Comparison of ENCODE assay signal across 18 cellular contexts in the genomic region with DNA sequence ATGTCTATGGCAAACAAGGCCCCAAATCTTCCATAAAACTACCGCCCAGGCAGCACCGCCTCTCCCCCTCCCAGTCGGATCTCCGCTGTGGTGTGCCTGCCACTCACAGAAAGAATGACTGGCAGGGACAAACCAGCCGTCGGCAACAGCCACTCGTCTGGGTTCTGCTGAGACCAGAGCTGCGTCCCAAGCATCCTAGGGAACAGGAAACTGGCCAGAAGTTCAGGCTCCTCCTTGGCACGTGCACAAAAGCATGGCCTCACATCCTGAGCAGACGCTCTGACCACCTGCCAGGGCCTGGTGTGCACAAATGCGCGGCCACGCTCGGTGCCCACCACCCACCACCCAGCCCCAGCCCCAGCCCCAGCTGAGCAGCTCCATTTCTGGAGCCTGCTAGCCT.
A peak's percentile ranks its signal among the peaks of the same experiment; 100 is the strongest.
DNase-seq lines count a peak whose midpoint lies in the region; ATAC-seq and TF ChIP-seq lines count a peak whose summit lies in the region.
"Had no signal": no experiment of that assay in that cellular context is flagged by ENCODE, and none has a peak within 500 bp of the region (broad histone marks: within the 10 kb centered on the region; RNA-seq: fewer than 3 reads in every experiment).

No MANE protein-coding gene starts in this region.

- POLR2A ChIA-PET in CD8-positive, alpha-beta memory T cell (lab: Charles Lee), result no interaction called here

- H3K27me3 ChIP-seq in CD8-positive, alpha-beta memory T cell (ENCODE audit: insufficient read depth, low read length, poor library complexity, severe bottlenecking), result no peaks in the 10 kb centered on the region
- H3K27me3 ChIP-seq: cardiac muscle cell had no signal

- H3K4me3 ChIP-seq in CD8-positive, alpha-beta memory T cell (ENCODE audit: low read length), result no peak overlapping the region
- H3K4me3 ChIP-seq: cardiac muscle cell, lower lobe of right lung had no signal

- no peaks in the 10 kb centered on the region for H3K9me3 ChIP-seq in CD8-positive, alpha-beta memory T cell (ENCODE audit: low read length)
- H3K9me3 ChIP-seq: lower lobe of right lung had no signal

- no peaks in the 10 kb centered on the region for H3K36me3 ChIP-seq in CD8-positive, alpha-beta memory T cell (ENCODE audit: insufficient read depth, low read length)
- H3K36me3 ChIP-seq: lower lobe of right lung had no signal

- H3K4me3 Mint-ChIP-seq in CD8-positive, alpha-beta memory T cell, result no peak overlapping the region
- H3K4me3 Mint-ChIP-seq: activated naive CD4-positive, alpha-beta T cell treated with anti-CD3 and anti-CD28 coated beads, Interleukin-2, amount 10 ng/mL, durations not matched to agents 7 days and 5 days; CD4-positive, alpha-beta T cell had no signal

- H3K4me1 ChIP-seq in CD8-positive, alpha-beta memory T cell (ENCODE audit: insufficient read depth, low read length), result no peaks in the 10 kb centered on the region
- H3K4me1 ChIP-seq: lower lobe of right lung had no signal

- H3K4me1 Mint-ChIP-seq in CD8-positive, alpha-beta memory T cell, result no peaks in the 10 kb centered on the region
- H3K4me1 Mint-ChIP-seq: activated naive CD4-positive, alpha-beta T cell treated with anti-CD3 and anti-CD28 coated beads, Interleukin-2, amount 10 ng/mL, durations not matched to agents 7 days and 5 days had no signal

- CTCF ChIA-PET in CD8-positive, alpha-beta memory T cell (lab: Charles Lee), result no interaction called here

- peak; percentile 29; the same call in 1 of the 3 replicates for ATAC-seq in SK-N-SH treated with all-trans-retinoic acid at 6 μM for 48 hours
- ATAC-seq in GM19324 (IDR thresholded peaks at IDR 0.05; ENCODE audit: low FRiP score, unreplicated experiment), result no peak
- ATAC-seq: lower lobe of right lung had no signal

- DNase-seq in EL, result peak; percentile 60
- DNase-seq in head of caudate nucleus, result peak in 29 of 42 donors; percentile 4 to 61 (median 31)
- DNase-seq in pulmonary artery endothelial cell (ENCODE audit: low read depth, low spot score), result peak; percentile 50
- no peak for DNase-seq in NCI-H146 (lab: John Stamatoyannopoulos, UW)
- no peak for DNase-seq in CD8-positive, alpha-beta memory T cell
- DNase-seq in NCI-H2196 treated with DMSO at 0.1 percent for 48 hours (lab: John Stamatoyannopoulos, UW; ENCODE audit: unreplicated experiment), result no peak
- DNase-seq: activated CD4-positive, CD25-positive, alpha-beta regulatory T cell; activated naive CD4-positive, alpha-beta T cell treated with anti-CD3 and anti-CD28 coated beads, Interleukin-2, amount 10 ng/mL, durations not matched to agents 7 days and 5 days; CD4-positive, alpha-beta T cell; GDM1; lower lobe of right lung; MV-4-11; RPMI8226; stimulated activated naive CD4-positive, alpha-beta T cell had no signal

- H3K36me3 Mint-ChIP-seq in CD8-positive, alpha-beta memory T cell, result peaks cover 0 to 5% (median 0%) of the 10 kb centered on the region in 3 donors

- H3K27ac Mint-ChIP-seq in CD8-positive, alpha-beta memory T cell, result no peak overlapping the region
- H3K27ac Mint-ChIP-seq: activated naive CD4-positive, alpha-beta T cell treated with anti-CD3 and anti-CD28 coated beads, Interleukin-2, amount 10 ng/mL, durations not matched to agents 7 days and 5 days; CD4-positive, alpha-beta T cell had no signal

- peaks cover 3 to 7% of the 10 kb centered on the region in 2 donors for H3K27me3 Mint-ChIP-seq in CD8-positive, alpha-beta memory T cell
- H3K27me3 Mint-ChIP-seq: CD4-positive, alpha-beta T cell had no signal

- intact Hi-C loops in head of caudate nucleus (cut with DNase I), result no loop called here

- no peak overlapping the region for H3K27ac ChIP-seq in CD8-positive, alpha-beta memory T cell (ENCODE audit: low read depth, low read length)
- H3K27ac ChIP-seq: cardiac muscle cell, epithelial cell of prostate, lower lobe of right lung had no signal

- H3K9me3 Mint-ChIP-seq in CD8-positive, alpha-beta memory T cell, result no peaks in the 10 kb centered on the region
- H3K9me3 Mint-ChIP-seq: activated naive CD4-positive, alpha-beta T cell treated with anti-CD3 and anti-CD28 coated beads, Interleukin-2, amount 10 ng/mL, durations not matched to agents 7 days and 5 days; CD4-positive, alpha-beta T cell had no signal

TF ChIP-seq in SK-N-SH treated with all-trans-retinoic acid at 6 μM for 48 hours, 23 proteins besides CTCF, POLR2A, EP300 and RAD21:
- TF ChIP-seq, protein P1, sequence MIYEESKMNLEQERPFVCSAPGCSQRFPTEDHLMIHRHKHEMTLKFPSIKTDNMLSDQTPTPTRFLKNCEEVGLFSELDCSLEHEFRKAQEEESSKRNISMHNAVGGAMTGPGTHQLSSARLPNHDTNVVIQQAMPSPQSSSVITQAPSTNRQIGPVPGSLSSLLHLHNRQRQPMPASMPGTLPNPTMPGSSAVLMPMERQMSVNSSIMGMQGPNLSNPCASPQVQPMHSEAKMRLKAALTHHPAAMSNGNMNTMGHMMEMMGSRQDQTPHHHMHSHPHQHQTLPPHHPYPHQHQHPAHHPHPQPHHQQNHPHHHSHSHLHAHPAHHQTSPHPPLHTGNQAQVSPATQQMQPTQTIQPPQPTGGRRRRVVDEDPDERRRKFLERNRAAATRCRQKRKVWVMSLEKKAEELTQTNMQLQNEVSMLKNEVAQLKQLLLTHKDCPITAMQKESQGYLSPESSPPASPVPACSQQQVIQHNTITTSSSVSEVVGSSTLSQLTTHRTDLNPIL (CRISPR knock-in tag; IDR thresholded peaks at IDR 0.05; ENCODE audit: low read depth), result no peak
- TF ChIP-seq TOX (CRISPR knock-in tag; IDR thresholded peaks at IDR 0.05; ENCODE audit: borderline replicate concordance) (no peak), ARNTL (CRISPR knock-in tag; IDR thresholded peaks at IDR 0.05; ENCODE audit: borderline replicate concordance, low read depth) (no peak), ZFP30 (CRISPR knock-in tag; IDR thresholded peaks at IDR 0.05) (no peak), ESRRG (CRISPR knock-in tag; IDR thresholded peaks at IDR 0.05) (no peak), SNAI2 (CRISPR knock-in tag; IDR thresholded peaks at IDR 0.05) (no peak), ZNF70 (CRISPR knock-in tag; IDR thresholded peaks at IDR 0.05) (no peak), ZFP3 (CRISPR knock-in tag; IDR thresholded peaks at IDR 0.05) (no peak), ZC3H10 (CRISPR knock-in tag; IDR thresholded peaks at IDR 0.05) (no peak), CSDC2 (CRISPR knock-in tag; IDR thresholded peaks at IDR 0.05) (no peak)
- TF ChIP-seq, protein P2, sequence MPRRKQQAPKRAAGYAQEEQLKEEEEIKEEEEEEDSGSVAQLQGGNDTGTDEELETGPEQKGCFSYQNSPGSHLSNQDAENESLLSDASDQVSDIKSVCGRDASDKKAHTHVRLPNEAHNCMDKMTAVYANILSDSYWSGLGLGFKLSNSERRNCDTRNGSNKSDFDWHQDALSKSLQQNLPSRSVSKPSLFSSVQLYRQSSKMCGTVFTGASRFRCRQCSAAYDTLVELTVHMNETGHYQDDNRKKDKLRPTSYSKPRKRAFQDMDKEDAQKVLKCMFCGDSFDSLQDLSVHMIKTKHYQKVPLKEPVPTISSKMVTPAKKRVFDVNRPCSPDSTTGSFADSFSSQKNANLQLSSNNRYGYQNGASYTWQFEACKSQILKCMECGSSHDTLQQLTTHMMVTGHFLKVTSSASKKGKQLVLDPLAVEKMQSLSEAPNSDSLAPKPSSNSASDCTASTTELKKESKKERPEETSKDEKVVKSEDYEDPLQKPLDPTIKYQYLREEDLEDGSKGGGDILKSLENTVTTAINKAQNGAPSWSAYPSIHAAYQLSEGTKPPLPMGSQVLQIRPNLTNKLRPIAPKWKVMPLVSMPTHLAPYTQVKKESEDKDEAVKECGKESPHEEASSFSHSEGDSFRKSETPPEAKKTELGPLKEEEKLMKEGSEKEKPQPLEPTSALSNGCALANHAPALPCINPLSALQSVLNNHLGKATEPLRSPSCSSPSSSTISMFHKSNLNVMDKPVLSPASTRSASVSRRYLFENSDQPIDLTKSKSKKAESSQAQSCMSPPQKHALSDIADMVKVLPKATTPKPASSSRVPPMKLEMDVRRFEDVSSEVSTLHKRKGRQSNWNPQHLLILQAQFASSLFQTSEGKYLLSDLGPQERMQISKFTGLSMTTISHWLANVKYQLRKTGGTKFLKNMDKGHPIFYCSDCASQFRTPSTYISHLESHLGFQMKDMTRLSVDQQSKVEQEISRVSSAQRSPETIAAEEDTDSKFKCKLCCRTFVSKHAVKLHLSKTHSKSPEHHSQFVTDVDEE (CRISPR knock-in tag; IDR thresholded peaks at IDR 0.05), result no peak

Comparison
In these comparisons a context has a peak if more than half of its experiments do, and no peak if none do; other contexts are left out.
1. DNase-seq: peak in EL (single experiment), head of caudate nucleus (29 of 42) and pulmonary artery endothelial cell (single experiment); none in NCI-H146 (single experiment), CD8-positive, alpha-beta memory T cell (0 of 5) and NCI-H2196 treated with DMSO at 0.1 percent for 48 hours (single experiment).